ENCODE assay signal across 35 cellular contexts in genomic region chr6:66086532-66086931, GRCh38.
"Had no signal": no experiment of that assay in that cellular context is flagged by ENCODE, and none has a peak within 500 bp of the region (broad histone marks: within the 10 kb centered on the region; RNA-seq: fewer than 3 reads in every experiment).

No MANE protein-coding gene starts in this region.

- H3K27me3 ChIP-seq: MG63 had no signal

- DNase-seq: Karpas-422, Kasumi-1, MG63, MM.1S, MV-4-11, NCI-H1048, NCI-H1092, NCI-H1092 treated with DMSO at 0.1 percent for 48 hours, NCI-H1105, NCI-H1105 treated with DMSO at 0.1 percent for 48 hours, NCI-H1417, NCI-H1417 treated with DMSO at 0.1 percent for 48 hours, NCI-H1436, NCI-H1436 treated with DMSO at 0.1 percent for 48 hours, NCI-H146, NCI-H1694, NCI-H1694 treated with DMSO at 0.1 percent for 48 hours, NCI-H187, NCI-H187 treated with DMSO at 0.1 percent for 48 hours, NCI-H1930, NCI-H2029, NCI-H2029 treated with DMSO at 0.1 percent for 48 hours, NCI-H2081, NCI-H2081 treated with DMSO at 0.1 percent for 48 hours, NCI-H2107, NCI-H2171, NCI-H2171 treated with DMSO at 0.1 percent for 48 hours, NCI-H2227 treated with DMSO at 0.1 percent for 48 hours, NCI-H226, NCI-H345, NCI-H446, NCI-H446 treated with DMSO at 0.1 percent for 48 hours, NCI-H510A, NCI-H510A treated with DMSO at 0.1 percent for 48 hours, NCI-H524 had no signal

- H3K36me3 ChIP-seq: MG63 had no signal

- H3K4me3 ChIP-seq: MG63 had no signal

- H3K9me3 ChIP-seq: MG63 had no signal
